8 cellular contexts compared by ENCODE assay signal in genomic region chr16:83809092-83809491, GRCh38. TPM values are rescaled to one million over a fixed set of nuclear protein-coding genes. Genes with fewer than 3 reads are reported as not detected.
DNase-seq lines count a peak whose midpoint lies in the region; TF ChIP-seq lines count a peak whose summit lies in the region.

No MANE protein-coding gene starts in this region.

- H3K4me1 ChIP-seq in SJSA1 (replicated peaks) (peaks cover 23% of the 10 kb centered on the region), rectal smooth muscle tissue (ENCODE audit: control insufficient read depth, insufficient read depth, low read length) (peaks cover 18% of the 10 kb centered on the region)

- H3K27me3 ChIP-seq in GM06990 (replicated peaks; ENCODE audit: control insufficient read depth, insufficient read depth, low read length), result no peaks in the 10 kb centered on the region
- H3K27me3 ChIP-seq in SJSA1 (replicated peaks), result no peaks in the 10 kb centered on the region
- H3K27me3 ChIP-seq in rectal smooth muscle tissue (ENCODE audit: control insufficient read depth, insufficient read depth, low read length), result no peaks in the 10 kb centered on the region

- TF ChIP-seq CTCF in GM06990 (IDR thresholded peaks at IDR 0.05; ENCODE audit: insufficient read depth, low read length, poor library complexity, severe bottlenecking) (no peak), fibroblast of mammary gland (conservative IDR thresholded peaks at IDR 0.05; ENCODE audit: control insufficient read depth, insufficient read depth, low read depth, low read length) (no peak)

- peaks cover 2% of the 10 kb centered on the region for H3K36me3 ChIP-seq in GM06990 (ENCODE audit: control insufficient read depth, insufficient read depth, low read length)
- H3K36me3 ChIP-seq in SJSA1, result peaks cover 45% of the 10 kb centered on the region
- no peaks in the 10 kb centered on the region for H3K36me3 ChIP-seq in rectal smooth muscle tissue (ENCODE audit: control insufficient read depth, insufficient read depth, low read length)

- no peak overlapping the region for H3K9ac ChIP-seq in rectal smooth muscle tissue (ENCODE audit: low read length)

- DNase-seq in GM06990 (ENCODE audit: extremely low read depth, insufficient read length), result no peak
- no peak for DNase-seq in SJSA1 (ENCODE audit: low read depth in 1 of 2, low spot score in 2 of 2)
- DNase-seq in fibroblast of mammary gland (ENCODE audit: low read depth), result no peak
- no peak for DNase-seq in head of caudate nucleus
- DNase-seq in activated effector memory CD4-positive, alpha-beta T cell treated with Interleukin-2 at 50 U/mL for 16 hours, result no peak
- no peak for DNase-seq in 8988T
- DNase-seq in T-helper 9 cell, result no peak

- H3K9me3 ChIP-seq in SJSA1 (replicated peaks), result no peaks in the 10 kb centered on the region

- H3K4me3 ChIP-seq in GM06990 (replicated peaks; ENCODE audit: low read depth, low read length) (peak overlapping the region; percentile 74), SJSA1 (peak overlapping the region; percentile 92), fibroblast of mammary gland (ENCODE audit: control insufficient read depth, low read depth, low read length) (peak overlapping the region; percentile 88), rectal smooth muscle tissue (ENCODE audit: low read length) (peak overlapping the region; percentile 86)

- intact Hi-C loops in head of caudate nucleus (cut with DNase I), result no loop called here

- H3K27ac ChIP-seq in SJSA1 (no peak overlapping the region), rectal smooth muscle tissue (ENCODE audit: low read depth, low read length) (no peak overlapping the region)

RNA-seq across cellular contexts. Expression of gene HSBP1, which starts 1.3 kb away (rescaled TPM):
- 53.5 and 54.3 TPM in 2 replicates for total RNA-seq in SJSA1 (2014; rRNA removed; shearing (Covaris generic))
